ENCODE assay signal across 9 cellular contexts in the genomic region with DNA sequence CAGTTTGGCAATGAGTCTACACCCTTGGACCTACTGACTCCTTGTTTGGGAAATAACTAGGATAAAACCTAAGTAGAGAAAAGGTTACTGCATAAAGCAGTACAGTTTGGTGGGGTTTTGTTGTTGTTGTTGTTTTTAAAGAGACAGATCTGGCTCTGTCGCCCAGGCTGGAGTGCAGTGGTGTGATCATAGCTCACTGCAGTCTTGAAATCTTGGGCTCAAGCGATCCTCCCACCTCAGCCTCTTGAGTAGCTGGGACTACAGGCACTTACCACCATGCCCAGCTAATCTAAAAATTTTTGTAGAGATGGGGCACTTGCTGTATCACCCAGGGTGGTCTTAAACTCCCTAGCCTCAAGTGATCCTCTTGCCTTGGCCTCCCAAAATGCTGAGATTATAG. TPM values are rescaled to one million over a fixed set of nuclear protein-coding genes. Genes with fewer than 3 reads are reported as not detected.
A peak's percentile ranks its signal among the peaks of the same experiment; 100 is the strongest.
DNase-seq lines count a peak whose midpoint lies in the region; ATAC-seq and TF ChIP-seq lines count a peak whose summit lies in the region.
"Had no signal": no experiment of that assay in that cellular context is flagged by ENCODE, and none has a peak within 500 bp of the region (broad histone marks: within the 10 kb centered on the region; RNA-seq: fewer than 3 reads in every experiment).

No MANE protein-coding gene starts in this region.

- no peak for TF ChIP-seq POLR2A in IMR-90 (IDR thresholded peaks at IDR 0.05; ENCODE audit: low read depth, low read length)

- H2BK120ac ChIP-seq in IMR-90 (ENCODE audit: low read depth, low read length): no peak overlapping the region

- H4K20me1 ChIP-seq in IMR-90 (ENCODE audit: insufficient read depth, low read length): peaks cover 7% of the 10 kb centered on the region; the same call in 1 of the 2 replicates

- in situ Hi-C loops in IMR-90 (cut with MboI; ENCODE audit: low sequenced_read_pairs): no loop called here

- dilution Hi-C loops in IMR-90 (cut with HindIII; ENCODE audit: low sequenced_read_pairs, unreplicated experiment): no loop called here

- no peak overlapping the region for H3K56ac ChIP-seq in IMR-90 (ENCODE audit: extremely low read depth, insufficient read depth, low read length)

- TF ChIP-seq CTCF in AG09309 (IDR thresholded peaks at IDR 0.05; ENCODE audit: control insufficient read depth, insufficient read depth, low read depth, low read length, missing control alignments) (no peak), IMR-90 (conservative IDR thresholded peaks at IDR 0.05; ENCODE audit: low read depth, low read length) (no peak), MCF 10A (IDR thresholded peaks at IDR 0.05; ENCODE audit: unreplicated experiment) (no peak)

- H3K27ac Mint-ChIP-seq in MCF 10A (ENCODE audit: low read depth, unreplicated experiment): no peak overlapping the region
- H3K27ac Mint-ChIP-seq in naive B cell: peak overlapping the region in 1 of 6 donors; percentile 72

- no peaks in the 10 kb centered on the region for H3K27me3 ChIP-seq in IMR-90 (ENCODE audit: control insufficient read depth, insufficient read depth, low read length)

- no peak overlapping the region for H4K5ac ChIP-seq in IMR-90 (ENCODE audit: low read depth, low read length)

- H3K14ac ChIP-seq in IMR-90 (replicated peaks; ENCODE audit: low read depth, low read length): no peak overlapping the region; the same call in 1 of the 2 replicates

- BruUV-seq in IMR-90 (replicated peaks; lab: Mats Ljungman, UMichigan) (no TSS peak), MCF 10A (replicated peaks; lab: Mats Ljungman, UMichigan) (no TSS peak)

- no peak overlapping the region for H2BK5ac ChIP-seq in IMR-90 (ENCODE audit: low read depth, low read length, poor library complexity, severe bottlenecking)

- peaks cover 20% of the 10 kb centered on the region for H3K4me1 Mint-ChIP-seq in MCF 10A (ENCODE audit: insufficient read depth, unreplicated experiment)
- peaks cover 12 to 21% (median 18%) of the 10 kb centered on the region in 3 donors for H3K4me1 Mint-ChIP-seq in naive B cell

- peaks cover 14% of the 10 kb centered on the region for H3K36me3 ChIP-seq in IMR-90 (ENCODE audit: control insufficient read depth, insufficient read depth, low read length)

- no peak for TF ChIP-seq RAD21 in IMR-90 (IDR thresholded peaks at IDR 0.05; ENCODE audit: low read length)

- H3K9me3 ChIP-seq in IMR-90 (ENCODE audit: control insufficient read depth, insufficient read depth, low read length): no peaks in the 10 kb centered on the region

- peak overlapping the region; percentile 90 for H3K4me3 ChIP-seq in AG09309 (ENCODE audit: control insufficient read depth, low read depth, low read length)
- peak overlapping the region; percentile 79 for H3K4me3 ChIP-seq in IMR-90 (ENCODE audit: insufficient read depth, low read depth, low read length)

- H3K36me3 Mint-ChIP-seq in MCF 10A (ENCODE audit: insufficient read depth, unreplicated experiment): peaks cover 23% of the 10 kb centered on the region
- peaks cover 0 to 7% of the 10 kb centered on the region in 2 donors for H3K36me3 Mint-ChIP-seq in naive B cell

- ATAC-seq in IMR-90 (ENCODE audit: low read depth) (no peak), naive B cell (ENCODE audit: low read depth in 2 of 2) (no peak), HG03442 (IDR thresholded peaks at IDR 0.05; ENCODE audit: unreplicated experiment) (no peak)

- peak overlapping the region; percentile 88 for H3K4me2 ChIP-seq in IMR-90 (ENCODE audit: low read depth, low read length)

- H3K27me3 Mint-ChIP-seq in MCF 10A (ENCODE audit: insufficient read depth, unreplicated experiment) (no peaks in the 10 kb centered on the region), naive B cell (no peaks in the 10 kb centered on the region)

- peaks cover 15 to 44% of the 10 kb centered on the region in 2 experiments for H3K79me1 ChIP-seq in IMR-90 (ENCODE audit: low read depth in 1 of 2, low read length in 2 of 2)

- no peak overlapping the region for H2AFZ ChIP-seq in IMR-90 (replicated peaks; ENCODE audit: low read length, poor library complexity)

- H3K4me1 ChIP-seq in IMR-90 (ENCODE audit: control insufficient read depth, insufficient read depth, low read length): peaks cover 15% of the 10 kb centered on the region

- H4K8ac ChIP-seq in IMR-90 (ENCODE audit: low read depth in 2 of 2, low read length in 2 of 2): no peak overlapping the region

- H3K27ac ChIP-seq in IMR-90 (ENCODE audit: insufficient read depth, low read length): no peak overlapping the region

- no CpG with 5 or more reads among the region's 2 CpGs for WGBS in IMR-90 (ENCODE audit: extremely low coverage in 2 of 2, insufficient read length in 1 of 2), 2 experiments

- H2AK5ac ChIP-seq in IMR-90 (ENCODE audit: low read depth, low read length): peak overlapping the region; percentile 58; the same call in 1 of the 2 replicates

- no peaks in the 10 kb centered on the region for H3K9me3 Mint-ChIP-seq in MCF 10A (ENCODE audit: unreplicated experiment)
- H3K9me3 Mint-ChIP-seq in naive B cell: no peaks in the 10 kb centered on the region

- H2BK20ac ChIP-seq in IMR-90 (ENCODE audit: low read depth, low read length): no peak overlapping the region

- H3K9ac ChIP-seq in IMR-90 (ENCODE audit: low read depth, low read length): 0 out of 2 replicates have a peak overlapping the region, but pooled peaks have one; percentile 53

- intact Hi-C loops in IMR-90 (cut with micrococcal nuclease): no loop called here
- intact Hi-C loops in MCF 10A (cut with micrococcal nuclease): no loop called here

- H4K91ac ChIP-seq in IMR-90 (ENCODE audit: insufficient read depth, low read depth, low read length): no peak overlapping the region

- DNase-seq in AG09309 (ENCODE audit: low read depth): no peak
- DNase-seq in IMR-90: no peak
- DNase-seq in MCF 10A (ENCODE audit: unreplicated experiment): no peak
- no peak for DNase-seq in naive B cell
- DNase-seq in NOMO-1 (lab: John Stamatoyannopoulos, UW; ENCODE audit: unreplicated experiment in 2 of 2): no peak
- DNase-seq in NCI-H2029 (lab: John Stamatoyannopoulos, UW): no peak
- DNase-seq in inferior parietal cortex (ENCODE audit: extremely low spot score): no peak

- CTCF ChIA-PET in IMR-90 (lab: Yijun Ruan, JAX): interaction anchor here (0.7 to 1.2 kb wide), 2 partner anchors 14 to 111 kb away, joined by 5 to 9 read pairs; no protein-coding TSS in a partner anchor
- CTCF ChIA-PET in MCF 10A (lab: Yijun Ruan, JAX): interaction anchor here (0.9 to 5.6 kb wide), 9 partner anchors 9 to 304 kb away, joined by 3 to 38 read pairs (median 4); partner anchors contain the start of gene NAE1

- H2BK15ac ChIP-seq in IMR-90 (ENCODE audit: low read depth, low read length): no peak overlapping the region

- no peak overlapping the region for H2AK9ac ChIP-seq in IMR-90 (replicated peaks; ENCODE audit: low read depth, low read length, poor library complexity)

- no peak overlapping the region for H3K18ac ChIP-seq in IMR-90 (ENCODE audit: low read depth, low read length)

- POLR2A ChIA-PET in IMR-90 (lab: Charles Lee; ENCODE audit: unreplicated experiment) (no interaction called here), MCF 10A (lab: Yijun Ruan, JAX) (interaction anchor here (0.8 to 3.1 kb wide), 6 partner anchors 9 to 58 kb away, joined by 3 to 25 read pairs (median 11); partner anchors contain the start of genes CIAO2B and NAE1)

- peak overlapping the region; percentile 70; the same call in 1 of the 2 replicates for H3K23ac ChIP-seq in IMR-90 (ENCODE audit: low read depth, low read length)

- H3K4me3 Mint-ChIP-seq in MCF 10A (ENCODE audit: unreplicated experiment) (peak overlapping the region; percentile 96), naive B cell (peak overlapping the region; percentile 9 to 96 (median 74))

- H3K9me1 ChIP-seq in IMR-90 (ENCODE audit: insufficient read depth, low read length): peaks cover 13% of the 10 kb centered on the region

- no peak overlapping the region for H3K4ac ChIP-seq in IMR-90 (ENCODE audit: low read depth, low read length)

RNA-seq across cellular contexts. Expression of gene PDP2, which starts 1.2 kb away (rescaled TPM):
- total RNA-seq in IMR-90 (2012; rRNA removed) (12.5 and 16.8 TPM in 2 replicates), MCF 10A (2022) (21.5 and 22.8 TPM in 2 replicates)
- polyA plus RNA-seq in IMR-90 (2012; rRNA removed) (5.3 and 5.7 TPM in 2 replicates), naive B cell (ENCODE audit: low read depth in 6 of 6) (1 to 10 TPM; 1.4 to 5.8 (median 1.8) TPM)
- 2.9 and 5.3 TPM in 2 replicates for polyA plus RNA-seq in IMR-90 (2012; cell fraction: cytosol; rRNA removed)
- polyA plus RNA-seq in IMR-90 (2012; cell fraction: nucleus; rRNA removed; ENCODE audit: low replicate concordance): 4.6 and 5.2 TPM in 2 replicates

RNA-seq across cellular contexts. Expression of gene CDH16, which starts 37.1 kb away (rescaled TPM):
- total RNA-seq in IMR-90 (2012; rRNA removed) (not detected in 2 replicates), MCF 10A (2022) (0.25 TPM in 1 of 2 replicates, not detected in the other)
- polyA plus RNA-seq in IMR-90 (2012; rRNA removed) (not detected in 2 replicates), naive B cell (ENCODE audit: low read depth in 6 of 6) (not detected)
- not detected in 2 replicates for polyA plus RNA-seq in IMR-90 (2012; cell fraction: cytosol; rRNA removed)
- not detected in 2 replicates for polyA plus RNA-seq in IMR-90 (2012; cell fraction: nucleus; rRNA removed; ENCODE audit: low replicate concordance)
- total RNA-seq: lung microvascular endothelial cell had no signal

RNA-seq across cellular contexts. Expression of gene CA7, which starts 37.3 kb away (rescaled TPM):
- total RNA-seq in IMR-90 (2012; rRNA removed) (not detected in 2 replicates), MCF 10A (2022) (not detected in 2 replicates)
- polyA plus RNA-seq in IMR-90 (2012; rRNA removed) (not detected in 2 replicates), naive B cell (ENCODE audit: low read depth in 6 of 6) (not detected)
- polyA plus RNA-seq in IMR-90 (2012; cell fraction: cytosol; rRNA removed): 0.08 TPM in 1 of 2 replicates, not detected in the other
- not detected in 2 replicates for polyA plus RNA-seq in IMR-90 (2012; cell fraction: nucleus; rRNA removed; ENCODE audit: low replicate concordance)
- total RNA-seq: lung microvascular endothelial cell had no signal

RNA-seq across cellular contexts. Expression of gene RRAD, which starts 43.8 kb away (rescaled TPM):
- total RNA-seq in IMR-90 (2012; rRNA removed) (1.3 and 1.4 TPM in 2 replicates), MCF 10A (2022) (0.29 TPM in 1 of 2 replicates, not detected in the other)
- polyA plus RNA-seq in IMR-90 (2012; rRNA removed) (2.1 and 2.9 TPM in 2 replicates), naive B cell (ENCODE audit: low read depth in 6 of 6) (under 1 TPM in 1 of 6 donors, not detected in 5; 0.43 TPM)
- polyA plus RNA-seq in IMR-90 (2012; cell fraction: cytosol; rRNA removed): 1.3 and 11.2 TPM in 2 replicates
- polyA plus RNA-seq in IMR-90 (2012; cell fraction: nucleus; rRNA removed; ENCODE audit: low replicate concordance): 25.0 and 37.4 TPM in 2 replicates

RNA-seq across cellular contexts. Expression of gene NAE1, which starts 50.8 kb away (rescaled TPM):
- total RNA-seq in IMR-90 (2012; rRNA removed) (36.7 and 49.4 TPM in 2 replicates), MCF 10A (2022) (65.5 and 65.7 TPM in 2 replicates)
- polyA plus RNA-seq in IMR-90 (2012; rRNA removed) (25.7 and 33.0 TPM in 2 replicates), naive B cell (ENCODE audit: low read depth in 6 of 6) (10 to 100 TPM; 46.7 to 87.4 (median 54.6) TPM)
- polyA plus RNA-seq in IMR-90 (2012; cell fraction: cytosol; rRNA removed): 7.6 and 8.1 TPM in 2 replicates
- 8.0 and 28.2 TPM in 2 replicates for polyA plus RNA-seq in IMR-90 (2012; cell fraction: nucleus; rRNA removed; ENCODE audit: low replicate concordance)
